ENCODE assay signal across 1 cellular context in the genomic region with DNA sequence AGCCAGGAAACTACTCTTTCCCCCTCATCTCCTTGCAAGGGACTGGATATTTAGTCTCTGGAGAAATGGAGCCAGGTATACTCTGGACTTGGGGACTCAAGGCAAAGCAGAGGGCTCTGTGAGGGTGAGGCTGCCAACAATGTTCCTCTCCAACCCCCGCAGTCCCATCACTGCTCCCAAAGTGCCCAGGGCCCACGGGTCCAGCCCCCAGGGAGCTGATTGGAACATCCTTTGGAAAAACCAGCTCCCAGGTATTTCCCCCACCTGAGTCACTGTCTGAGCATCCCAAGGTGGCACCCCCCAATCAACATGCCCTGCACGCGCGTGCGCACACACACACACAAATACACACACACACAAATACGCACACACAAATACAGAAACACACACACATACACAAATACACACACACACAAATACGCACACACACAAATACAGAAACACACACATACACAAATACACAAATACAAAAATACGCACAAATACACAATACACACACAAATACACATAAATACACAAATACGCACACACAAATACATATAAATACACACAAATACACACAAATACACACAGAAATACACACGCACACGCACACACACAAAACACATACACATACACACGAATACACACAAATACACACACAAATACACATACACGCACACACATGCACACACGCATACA.
TF ChIP-seq lines count a peak whose summit lies in the region.

No MANE protein-coding gene starts in this region.

TF ChIP-seq in HepG2, 621 proteins besides CTCF, POLR2A, EP300 and RAD21:
- TF ChIP-seq ZNF180 (CRISPR knock-in tag; IDR thresholded peaks at IDR 0.05; ENCODE audit: borderline replicate concordance, low read depth) (no peak), HOXA3 (CRISPR knock-in tag; IDR thresholded peaks at IDR 0.05) (no peak), ZBTB42 (CRISPR knock-in tag; IDR thresholded peaks at IDR 0.05) (no peak), CENPT (CRISPR knock-in tag; IDR thresholded peaks at IDR 0.05; ENCODE audit: low read depth) (no peak)
- TF ChIP-seq, protein P1, sequence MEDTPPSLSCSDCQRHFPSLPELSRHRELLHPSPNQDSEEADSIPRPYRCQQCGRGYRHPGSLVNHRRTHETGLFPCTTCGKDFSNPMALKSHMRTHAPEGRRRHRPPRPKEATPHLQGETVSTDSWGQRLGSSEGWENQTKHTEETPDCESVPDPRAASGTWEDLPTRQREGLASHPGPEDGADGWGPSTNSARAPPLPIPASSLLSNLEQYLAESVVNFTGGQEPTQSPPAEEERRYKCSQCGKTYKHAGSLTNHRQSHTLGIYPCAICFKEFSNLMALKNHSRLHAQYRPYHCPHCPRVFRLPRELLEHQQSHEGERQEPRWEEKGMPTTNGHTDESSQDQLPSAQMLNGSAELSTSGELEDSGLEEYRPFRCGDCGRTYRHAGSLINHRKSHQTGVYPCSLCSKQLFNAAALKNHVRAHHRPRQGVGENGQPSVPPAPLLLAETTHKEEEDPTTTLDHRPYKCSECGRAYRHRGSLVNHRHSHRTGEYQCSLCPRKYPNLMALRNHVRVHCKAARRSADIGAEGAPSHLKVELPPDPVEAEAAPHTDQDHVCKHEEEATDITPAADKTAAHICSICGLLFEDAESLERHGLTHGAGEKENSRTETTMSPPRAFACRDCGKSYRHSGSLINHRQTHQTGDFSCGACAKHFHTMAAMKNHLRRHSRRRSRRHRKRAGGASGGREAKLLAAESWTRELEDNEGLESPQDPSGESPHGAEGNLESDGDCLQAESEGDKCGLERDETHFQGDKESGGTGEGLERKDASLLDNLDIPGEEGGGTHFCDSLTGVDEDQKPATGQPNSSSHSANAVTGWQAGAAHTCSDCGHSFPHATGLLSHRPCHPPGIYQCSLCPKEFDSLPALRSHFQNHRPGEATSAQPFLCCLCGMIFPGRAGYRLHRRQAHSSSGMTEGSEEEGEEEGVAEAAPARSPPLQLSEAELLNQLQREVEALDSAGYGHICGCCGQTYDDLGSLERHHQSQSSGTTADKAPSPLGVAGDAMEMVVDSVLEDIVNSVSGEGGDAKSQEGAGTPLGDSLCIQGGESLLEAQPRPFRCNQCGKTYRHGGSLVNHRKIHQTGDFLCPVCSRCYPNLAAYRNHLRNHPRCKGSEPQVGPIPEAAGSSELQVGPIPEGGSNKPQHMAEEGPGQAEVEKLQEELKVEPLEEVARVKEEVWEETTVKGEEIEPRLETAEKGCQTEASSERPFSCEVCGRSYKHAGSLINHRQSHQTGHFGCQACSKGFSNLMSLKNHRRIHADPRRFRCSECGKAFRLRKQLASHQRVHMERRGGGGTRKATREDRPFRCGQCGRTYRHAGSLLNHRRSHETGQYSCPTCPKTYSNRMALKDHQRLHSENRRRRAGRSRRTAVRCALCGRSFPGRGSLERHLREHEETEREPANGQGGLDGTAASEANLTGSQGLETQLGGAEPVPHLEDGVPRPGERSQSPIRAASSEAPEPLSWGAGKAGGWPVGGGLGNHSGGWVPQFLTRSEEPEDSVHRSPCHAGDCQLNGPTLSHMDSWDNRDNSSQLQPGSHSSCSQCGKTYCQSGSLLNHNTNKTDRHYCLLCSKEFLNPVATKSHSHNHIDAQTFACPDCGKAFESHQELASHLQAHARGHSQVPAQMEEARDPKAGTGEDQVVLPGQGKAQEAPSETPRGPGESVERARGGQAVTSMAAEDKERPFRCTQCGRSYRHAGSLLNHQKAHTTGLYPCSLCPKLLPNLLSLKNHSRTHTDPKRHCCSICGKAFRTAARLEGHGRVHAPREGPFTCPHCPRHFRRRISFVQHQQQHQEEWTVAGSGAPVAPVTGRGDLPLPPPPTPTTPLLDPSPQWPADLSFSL (CRISPR knock-in tag; IDR thresholded peaks at IDR 0.05) = peak; percentile 33; the same call in 1 of the 2 replicates
